In genomic region chrX:112053169-112053568, GRCh38 we compare ENCODE assay signal across 24 cellular contexts. TPM values are rescaled to one million over a fixed set of nuclear protein-coding genes. Genes with fewer than 3 reads are reported as not detected.
"Had no signal": no experiment of that assay in that cellular context is flagged by ENCODE, and none has a peak within 500 bp of the region (broad histone marks: within the 10 kb centered on the region; RNA-seq: fewer than 3 reads in every experiment).

No MANE protein-coding gene starts in this region.

- H3K4me1 ChIP-seq: esophagus muscularis mucosa, gastrocnemius medialis, heart right ventricle, left lung, lower lobe of right lung, stomach, transverse colon had no signal

- H3K27ac ChIP-seq: epithelial cell of prostate, esophagus muscularis mucosa, gastrocnemius medialis, heart right ventricle, left lung, lower lobe of right lung, neural progenitor cell, ovary, stomach, thoracic aorta, transverse colon had no signal

- H3K4me3 ChIP-seq: esophagus muscularis mucosa, gastrocnemius medialis, heart right ventricle, left lung, lower lobe of right lung, neural progenitor cell, ovary, stomach, thoracic aorta, transverse colon had no signal

- FAIRE-seq: keratinocyte, small intestine had no signal

- H3K27me3 ChIP-seq: esophagus muscularis mucosa, left lung, neural progenitor cell, ovary, stomach, transverse colon had no signal

- ATAC-seq: effector memory CD8-positive, alpha-beta T cell; gastrocnemius medialis; heart right ventricle; left lung; lower lobe of right lung; natural killer cell treated with Interleukin-12 subunit alpha and Interleukin-12 subunit beta and Interleukin-15 and Interleukin-18, amount 100 ng/mL, for 72 hours; right cardiac atrium had no signal

- H3K4me2 ChIP-seq: neural progenitor cell had no signal

- H3K36me3 ChIP-seq: esophagus muscularis mucosa, gastrocnemius medialis, heart right ventricle, left lung, lower lobe of right lung, neural progenitor cell, ovary, stomach, thoracic aorta, transverse colon had no signal

- H3K9me3 ChIP-seq: esophagus muscularis mucosa, gastrocnemius medialis, heart right ventricle, left lung, lower lobe of right lung, ovary, stomach, thoracic aorta, transverse colon had no signal

- H2AFZ ChIP-seq: neural progenitor cell had no signal

- DNase-seq: effector memory CD8-positive, alpha-beta T cell; gastrocnemius medialis; heart right ventricle; left lung; lower lobe of right lung; midbrain; nucleus accumbens; ovary; right cardiac atrium; small intestine; stimulated activated CD4-positive, alpha-beta T cell treated with anti-CD3 and anti-CD28 coated beads, Interleukin-12 subunit alpha, Interleukin-12 subunit beta, amount 100 ng/mL, for 4 hours; stimulated activated naive CD4-positive, alpha-beta T cell; stomach; substantia nigra; transverse colon had no signal

- H3K9ac ChIP-seq: neural progenitor cell had no signal

RNA-seq across cellular contexts. Expression of gene TRPC5, which starts 29.4 kb away (rescaled TPM):
- total RNA-seq: fibroblast of villous mesenchyme; gastrocnemius medialis; heart right ventricle; left lung; lower lobe of right lung; natural killer cell treated with Interleukin-12 subunit alpha and Interleukin-12 subunit beta and Interleukin-15 and Interleukin-18, amount 100 ng/mL, for 72 hours; ovary; posterior vena cava; thoracic aorta; transverse colon; ureter had no signal
- polyA plus RNA-seq: heart right ventricle, ovary, right cardiac atrium, small intestine, stomach had no signal

RNA-seq across cellular contexts. Expression of gene RTL4, which starts 29.6 kb away (rescaled TPM):
- total RNA-seq: esophagus muscularis mucosa; fibroblast of villous mesenchyme; gastrocnemius medialis; heart right ventricle; left lung; lower lobe of right lung; natural killer cell treated with Interleukin-12 subunit alpha and Interleukin-12 subunit beta and Interleukin-15 and Interleukin-18, amount 100 ng/mL, for 72 hours; ovary; posterior vena cava; right cardiac atrium; stomach; thoracic aorta; transverse colon; ureter had no signal
- polyA plus RNA-seq: heart right ventricle, keratinocyte, ovary, right cardiac atrium, small intestine, stomach had no signal
